Comparison of ENCODE assay signal across 16 cellular contexts in the genomic region with DNA sequence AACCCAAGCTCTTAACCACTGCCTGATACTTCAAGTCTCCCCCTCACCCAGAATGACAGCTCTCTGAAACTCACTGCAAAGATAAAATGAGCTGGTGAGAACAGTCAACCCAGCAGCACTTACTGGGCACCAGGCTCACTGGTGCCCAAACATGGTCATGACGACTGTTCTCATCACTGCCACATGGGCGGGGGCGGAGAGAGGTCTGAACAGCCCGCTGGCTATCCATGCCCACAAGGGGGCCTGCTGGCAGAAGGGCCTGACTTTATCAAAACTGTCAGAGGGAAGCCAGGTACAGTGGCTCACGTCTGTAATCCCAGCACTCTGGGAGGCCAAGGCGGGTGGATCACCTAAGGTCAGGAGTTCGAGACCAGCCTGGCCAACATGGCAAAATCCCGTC. TPM values are rescaled to one million over a fixed set of nuclear protein-coding genes. Genes with fewer than 3 reads are reported as not detected.
DNase-seq lines count a peak whose midpoint lies in the region; ATAC-seq and TF ChIP-seq lines count a peak whose summit lies in the region.
"Had no signal": no experiment of that assay in that cellular context is flagged by ENCODE, and none has a peak within 500 bp of the region (broad histone marks: within the 10 kb centered on the region; RNA-seq: fewer than 3 reads in every experiment).

No MANE protein-coding gene starts in this region.

- peak; percentile 51 for DNase-seq in ACHN
- no peak for DNase-seq in Calu3
- DNase-seq in NB4 (ENCODE audit: low read depth) = peak; percentile 45
- peak; percentile 24 for DNase-seq in endothelial cell (ENCODE audit: low spot score)
- no peak for DNase-seq in uterus
- no peak for DNase-seq in activated CD4-positive, alpha-beta T cell treated with anti-CD3 and anti-CD28 coated beads, Interleukin-2, amount 50 U/mL, for 1 hour
- DNase-seq: activated CD8-positive, alpha-beta memory T cell treated with anti-CD3 and anti-CD28 coated beads, Interleukin-2, amount 50 U/mL, for 4 hours; mesenchymal stem cell; stimulated activated CD4-positive, alpha-beta T cell treated with anti-CD3 and anti-CD28 coated beads, Interleukin-12 subunit alpha, Interleukin-12 subunit beta, amount 100 ng/mL, for 4 hours; T-helper 9 cell; tibial artery had no signal

- no peaks in the 10 kb centered on the region for H3K27me3 Mint-ChIP-seq in Calu3 (ENCODE audit: unreplicated experiment)
- peaks cover 21% of the 10 kb centered on the region for H3K27me3 Mint-ChIP-seq in endothelial cell (ENCODE audit: unreplicated experiment)
- H3K27me3 Mint-ChIP-seq: dendritic cell treated with granulocyte-macrophage colony-stimulating factor and Interleukin-4, amounts not matched to agents 40 ng/mL and 50 ng/mL, for 4 days had no signal

- H3K27ac ChIP-seq in uterus = no peak overlapping the region
- H3K27ac ChIP-seq: HL-60, tibial artery had no signal

- no peaks in the 10 kb centered on the region for H3K27me3 ChIP-seq in uterus
- H3K27me3 ChIP-seq: tibial artery had no signal

- H3K4me1 Mint-ChIP-seq in Calu3 (ENCODE audit: low read depth, unreplicated experiment) (peaks cover 6% of the 10 kb centered on the region), endothelial cell (ENCODE audit: unreplicated experiment) (peaks cover 22% of the 10 kb centered on the region)

- ATAC-seq in GM21526 (IDR thresholded peaks at IDR 0.05; ENCODE audit: low FRiP score, unreplicated experiment) = no peak
- no peak for ATAC-seq in GM19455 (IDR thresholded peaks at IDR 0.05; ENCODE audit: unreplicated experiment)

- H3K4me1 ChIP-seq in uterus = no peaks in the 10 kb centered on the region

- H3K4me3 Mint-ChIP-seq in Calu3 (ENCODE audit: low read depth, unreplicated experiment) = no peak overlapping the region
- peak overlapping the region; percentile 79 for H3K4me3 Mint-ChIP-seq in endothelial cell (ENCODE audit: unreplicated experiment)
- H3K4me3 Mint-ChIP-seq: dendritic cell treated with granulocyte-macrophage colony-stimulating factor and Interleukin-4, amounts not matched to agents 40 ng/mL and 50 ng/mL, for 4 days had no signal

- TF ChIP-seq POLR2A in NB4 (IDR thresholded peaks at IDR 0.05; ENCODE audit: extremely low read depth, insufficient read length) = no peak
- no peak for TF ChIP-seq POLR2A in uterus (IDR thresholded peaks at IDR 0.05)

- no peaks in the 10 kb centered on the region for H3K9me3 Mint-ChIP-seq in Calu3 (ENCODE audit: low read depth, unreplicated experiment)
- H3K9me3 Mint-ChIP-seq in endothelial cell (ENCODE audit: unreplicated experiment) = no peaks in the 10 kb centered on the region
- H3K9me3 Mint-ChIP-seq: dendritic cell treated with granulocyte-macrophage colony-stimulating factor and Interleukin-4, amounts not matched to agents 40 ng/mL and 50 ng/mL, for 4 days had no signal

- H3K27ac Mint-ChIP-seq in Calu3 (ENCODE audit: unreplicated experiment) (peak overlapping the region; percentile 47), endothelial cell (ENCODE audit: unreplicated experiment) (no peak overlapping the region)
- H3K27ac Mint-ChIP-seq: dendritic cell treated with granulocyte-macrophage colony-stimulating factor and Interleukin-4, amounts not matched to agents 40 ng/mL and 50 ng/mL, for 4 days had no signal

- H3K9me3 ChIP-seq in uterus = no peaks in the 10 kb centered on the region
- H3K9me3 ChIP-seq: tibial artery had no signal

- no TSS peak for BruUV-seq in Calu3 (replicated peaks; lab: Mats Ljungman, UMichigan)

- H3K36me3 ChIP-seq in uterus = no peaks in the 10 kb centered on the region

- CTCF ChIA-PET in Calu3 (lab: Charles Lee) = no interaction called here

- in situ Hi-C loops in ACHN (cut with HindIII; ENCODE audit: low pct_ligation_motif_present, low pct_unique_long_range_greater_than_20kb, low sequenced_read_pairs) = no loop called here

- intact Hi-C loops in Calu3 (cut with micrococcal nuclease; ENCODE audit: unreplicated experiment) (no loop called here), uterus (cut with DNase I; ENCODE audit: low total_unique reads) (no loop called here)

- H3K36me3 Mint-ChIP-seq in Calu3 (ENCODE audit: insufficient read depth, unreplicated experiment) (peaks cover 71% of the 10 kb centered on the region), endothelial cell (ENCODE audit: low read depth, unreplicated experiment) (peaks cover 4% of the 10 kb centered on the region)

- no peak for TF ChIP-seq CTCF in Calu3 (IDR thresholded peaks at IDR 0.05; ENCODE audit: unreplicated experiment)
- no peak for TF ChIP-seq CTCF in NB4 (IDR thresholded peaks at IDR 0.05; ENCODE audit: low read depth, low read length)
- peak; percentile 24 for TF ChIP-seq CTCF in endothelial cell (IDR thresholded peaks at IDR 0.05; ENCODE audit: unreplicated experiment)
- no peak for TF ChIP-seq CTCF in uterus (IDR thresholded peaks at IDR 0.05)

- H3K4me3 ChIP-seq in NB4 (ENCODE audit: low read depth, low read length) (no peak overlapping the region), uterus (no peak overlapping the region)
- H3K4me3 ChIP-seq: tibial artery had no signal

RNA-seq across cellular contexts. Expression of a gene that starts 4.0 kb away (rescaled TPM):
- total RNA-seq in Calu3 (2022) (61.6 and 64.2 TPM in 2 replicates), endothelial cell (ENCODE audit: unreplicated experiment) (32.4 TPM), uterus (10 to 100 TPM; 10.9 to 64.7 (median 25.2) TPM)

RNA-seq across cellular contexts. Expression of a gene that starts 9.2 kb away (rescaled TPM):
- total RNA-seq in Calu3 (2022) (1.1 and 1.8 TPM in 2 replicates), endothelial cell (ENCODE audit: unreplicated experiment) (not detected), uterus (1 to 10 TPM in 1 of 4 donors, under 1 TPM in 2, not detected in 1; 0.21 to 4.4 (median 0.29) TPM)
- total RNA-seq: M059J had no signal

RNA-seq across cellular contexts. Expression of a gene that starts 33.2 kb away (rescaled TPM):
- total RNA-seq in Calu3 (2022) (not detected in 2 replicates), endothelial cell (ENCODE audit: unreplicated experiment) (0.59 TPM), uterus (10 to 100 TPM in 1 of 4 donors, 1 to 10 TPM in 2, not detected in 1; 5.7 to 12.0 (median 6.8) TPM)
- total RNA-seq: M059J had no signal

RNA-seq across cellular contexts. Expression of a gene that starts 52.5 kb away (rescaled TPM):
- 63.4 and 104 TPM in 2 replicates for total RNA-seq in Calu3 (2022)
- 187 TPM for total RNA-seq in endothelial cell (ENCODE audit: unreplicated experiment)
- 10 to 100 TPM in 2 of 4 donors, 1 to 10 TPM in 2; 3.8 to 40.5 (median 13.6) TPM for total RNA-seq in uterus

Comparison
In these comparisons a context has a peak if more than half of its experiments do, and no peak if none do; other contexts are left out.
1. DNase-seq: peak in ACHN (single experiment), NB4 (single experiment) and endothelial cell (single experiment); none in Calu3 (single experiment), uterus (0 of 2) and activated CD4-positive, alpha-beta T cell treated with anti-CD3 and anti-CD28 coated beads, Interleukin-2, amount 50 U/mL, for 1 hour (single experiment).